In genomic region chr2:198371329-198371728, GRCh38 we compare ENCODE assay signal across 19 cellular contexts.
DNase-seq lines count a peak whose midpoint lies in the region; ATAC-seq, FAIRE-seq and TF ChIP-seq lines count a peak whose summit lies in the region.
"Had no signal": no experiment of that assay in that cellular context is flagged by ENCODE, and none has a peak within 500 bp of the region (broad histone marks: within the 10 kb centered on the region; RNA-seq: fewer than 3 reads in every experiment).

No MANE protein-coding gene starts in this region.

- no peak for ATAC-seq in HG02610 (IDR thresholded peaks at IDR 0.05; ENCODE audit: unreplicated experiment)

- no peaks in the 10 kb centered on the region for H3K4me1 Mint-ChIP-seq in mesothelial cell of epicardium

- no peaks in the 10 kb centered on the region for H3K79me2 ChIP-seq in Loucy (ENCODE audit: insufficient read depth, low read length)

- peak; percentile 35 for FAIRE-seq in kidney (lab: Jason Lieb, UNC)
- FAIRE-seq in H54 (lab: Jason Lieb, UNC), result no peak
- FAIRE-seq: A549 had no signal

- H3K36me3 ChIP-seq in BLaER1, result no peaks in the 10 kb centered on the region
- H3K36me3 ChIP-seq in Loucy (ENCODE audit: insufficient read depth, low read length), result no peaks in the 10 kb centered on the region
- H3K36me3 ChIP-seq in SJSA1, result no peaks in the 10 kb centered on the region
- H3K36me3 ChIP-seq in kidney (ENCODE audit: control insufficient read depth in 1 of 2, insufficient read depth in 2 of 2, low read length in 2 of 2), result no peaks in the 10 kb centered on the region
- no peaks in the 10 kb centered on the region for H3K36me3 ChIP-seq in H7 (replicated peaks; ENCODE audit: control insufficient read depth, insufficient read depth, low read length)

- H3K27ac ChIP-seq in BLaER1 (peak overlapping the region; percentile 68; the same call in 1 of the 2 replicates), SJSA1 (peak overlapping the region; percentile 36; the same call in 1 of the 2 replicates), kidney (ENCODE audit: low read depth in 2 of 2, low read length in 2 of 2) (no peak overlapping the region)
- H3K27ac ChIP-seq: A549 had no signal

- peak overlapping the region; percentile 82 for H3K4me2 ChIP-seq in BLaER1
- H3K4me2 ChIP-seq in Loucy (ENCODE audit: low read depth, low read length, poor library complexity, severe bottlenecking), result peak overlapping the region; percentile 76

- DNase-seq in SJSA1 (ENCODE audit: low read depth in 1 of 2, low spot score in 2 of 2) (no peak), kidney (no peak), mesothelial cell of epicardium (ENCODE audit: low spot score in 2 of 2, unreplicated experiment in 2 of 2) (no peak), H54 (ENCODE audit: insufficient read length, low spot score) (no peak), H7 (no peak)
- DNase-seq: DMS 273 treated with DMSO at 0.1 percent for 48 hours, GDM1, NCI-H1048, NCI-H1436 treated with DMSO at 0.1 percent for 48 hours, NCI-H2081, NCI-H510A, NCI-H82, SW 1271 had no signal

- H3K9me3 ChIP-seq in BLaER1, result no peaks in the 10 kb centered on the region
- H3K9me3 ChIP-seq in Loucy (ENCODE audit: insufficient read depth, low read depth, low read length), result no peaks in the 10 kb centered on the region
- H3K9me3 ChIP-seq in SJSA1 (replicated peaks), result no peaks in the 10 kb centered on the region
- H3K9me3 ChIP-seq in kidney (ENCODE audit: control insufficient read depth in 1 of 2, low read length in 2 of 2), result no peaks in the 10 kb centered on the region
- H3K9me3 ChIP-seq: A549 had no signal

- peaks cover 12% of the 10 kb centered on the region for H3K27me3 Mint-ChIP-seq in mesothelial cell of epicardium (ENCODE audit: low read depth)

- no peak for TF ChIP-seq POLR2A in H54 (IDR thresholded peaks at IDR 0.05; ENCODE audit: low read depth, low read length)

- no peaks in the 10 kb centered on the region for H3K36me3 Mint-ChIP-seq in mesothelial cell of epicardium
- H3K36me3 Mint-ChIP-seq: CD14-positive monocyte, IgD-negative memory B cell had no signal

- no peaks in the 10 kb centered on the region for H3K9me2 ChIP-seq in Loucy (replicated peaks; ENCODE audit: low read depth, low read length)

- no peak overlapping the region for H3K27ac Mint-ChIP-seq in mesothelial cell of epicardium
- H3K27ac Mint-ChIP-seq: CD14-positive monocyte, IgD-negative memory B cell had no signal

- H4K20me1 ChIP-seq in BLaER1 (no peaks in the 10 kb centered on the region), Loucy (ENCODE audit: insufficient read depth, low read length, poor library complexity, severe bottlenecking) (no peaks in the 10 kb centered on the region)

- no peak overlapping the region for H3K4me3 Mint-ChIP-seq in mesothelial cell of epicardium
- H3K4me3 Mint-ChIP-seq: CD14-positive monocyte had no signal

- H2AFZ ChIP-seq in Loucy (ENCODE audit: low read length), result peak overlapping the region; percentile 73

- H3F3A ChIP-seq in Loucy (ENCODE audit: low read depth), result no peaks in the 10 kb centered on the region

- H3K9ac ChIP-seq in BLaER1, result no peak overlapping the region
- peak overlapping the region; percentile 56 for H3K9ac ChIP-seq in Loucy (ENCODE audit: low read depth, low read length, poor library complexity, severe bottlenecking)
- H3K9ac ChIP-seq in kidney (ENCODE audit: low read length in 2 of 2), result no peak overlapping the region

- no peaks in the 10 kb centered on the region for H3K27me3 ChIP-seq in BLaER1
- no peaks in the 10 kb centered on the region for H3K27me3 ChIP-seq in Loucy (ENCODE audit: insufficient read depth, low read length, poor library complexity, severe bottlenecking)
- H3K27me3 ChIP-seq in SJSA1 (replicated peaks), result no peaks in the 10 kb centered on the region
- no peaks in the 10 kb centered on the region for H3K27me3 ChIP-seq in H7 (ENCODE audit: control insufficient read depth, insufficient read depth, low read length)

- H3K9me3 Mint-ChIP-seq in mesothelial cell of epicardium, result no peaks in the 10 kb centered on the region
- H3K9me3 Mint-ChIP-seq: CD14-positive monocyte had no signal

- intact Hi-C loops in kidney (cut with DNase I), result no loop called here

- TF ChIP-seq CTCF in Loucy (conservative IDR thresholded peaks at IDR 0.05; ENCODE audit: low read length) (no peak), kidney (IDR thresholded peaks at IDR 0.05; ENCODE audit: borderline replicate concordance, extremely low read depth, insufficient read depth) (no peak), mesothelial cell of epicardium (IDR thresholded peaks at IDR 0.05; ENCODE audit: unreplicated experiment) (no peak)

- 0 out of 2 replicates have a peak overlapping the region, but pooled peaks have one; percentile 54 for H3K4me3 ChIP-seq in BLaER1
- H3K4me3 ChIP-seq in Loucy (ENCODE audit: low read length, poor library complexity, severe bottlenecking), result peak overlapping the region; percentile 70
- no peak overlapping the region for H3K4me3 ChIP-seq in SJSA1
- no peak overlapping the region for H3K4me3 ChIP-seq in kidney (ENCODE audit: low read length in 2 of 2)
- H3K4me3 ChIP-seq in H7 (ENCODE audit: insufficient read depth, low read depth, low read length), result no peak overlapping the region
- H3K4me3 ChIP-seq: A549 had no signal

- H3K4me1 ChIP-seq in BLaER1, result peaks cover 30% of the 10 kb centered on the region
- H3K4me1 ChIP-seq in Loucy (ENCODE audit: insufficient read depth, low read length, poor library complexity, severe bottlenecking), result peaks cover 27% of the 10 kb centered on the region
- H3K4me1 ChIP-seq in SJSA1 (replicated peaks), result peaks cover 9% of the 10 kb centered on the region
- no peaks in the 10 kb centered on the region for H3K4me1 ChIP-seq in kidney (ENCODE audit: control insufficient read depth in 1 of 2, insufficient read depth in 1 of 2, low read depth in 1 of 2, low read length in 2 of 2)
- H3K4me1 ChIP-seq: A549 had no signal

Comparison
In these comparisons a context has a peak if more than half of its experiments do, and no peak if none do; other contexts are left out.
1. H3K27ac ChIP-seq: peak in BLaER1 (single experiment) and SJSA1 (single experiment); none in kidney (0 of 2).
2. H3K4me3 ChIP-seq: peak in BLaER1 (single experiment) and Loucy (single experiment); none in SJSA1 (single experiment), kidney (0 of 2) and H7 (single experiment).